Comparison of ENCODE assay signal across 1 cellular context in the genomic region with DNA sequence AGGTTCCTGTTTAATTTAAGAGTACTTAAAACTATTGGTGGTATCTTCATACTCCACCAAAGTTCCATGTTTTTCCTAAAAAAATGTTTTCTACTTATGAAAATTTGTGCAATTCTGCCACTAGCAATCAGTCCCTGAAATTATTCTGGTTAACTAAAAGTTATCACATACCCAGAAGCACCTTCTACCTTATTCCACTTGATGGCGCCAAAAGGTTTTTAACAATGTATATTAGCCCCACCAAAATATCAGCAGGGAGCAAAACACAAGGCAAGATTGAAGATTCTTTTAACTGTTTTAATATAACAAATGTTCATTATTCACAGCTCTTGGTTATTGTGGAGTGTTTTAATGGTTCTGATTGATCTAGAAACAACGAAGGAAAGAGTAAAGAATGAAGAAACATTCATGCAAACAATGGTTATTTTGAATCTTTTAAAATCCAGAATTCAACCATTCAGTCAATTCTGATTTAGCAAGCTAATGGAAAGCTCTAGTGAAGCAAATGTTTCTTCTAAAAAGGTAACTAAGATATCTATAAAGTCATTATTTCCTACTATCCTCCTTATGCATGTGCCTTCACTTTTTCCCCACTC.
TF ChIP-seq lines count a peak whose summit lies in the region.

No MANE protein-coding gene starts in this region.

TF ChIP-seq in endothelial cell of umbilical vein, 7 proteins besides CTCF, POLR2A, EP300 and RAD21 (continued from another document):
- TF ChIP-seq, protein P1, sequence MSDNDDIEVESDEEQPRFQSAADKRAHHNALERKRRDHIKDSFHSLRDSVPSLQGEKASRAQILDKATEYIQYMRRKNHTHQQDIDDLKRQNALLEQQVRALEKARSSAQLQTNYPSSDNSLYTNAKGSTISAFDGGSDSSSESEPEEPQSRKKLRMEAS (IDR thresholded peaks at IDR 0.05; ENCODE audit: insufficient read depth, insufficient read length): no peak
